In the genomic region with DNA sequence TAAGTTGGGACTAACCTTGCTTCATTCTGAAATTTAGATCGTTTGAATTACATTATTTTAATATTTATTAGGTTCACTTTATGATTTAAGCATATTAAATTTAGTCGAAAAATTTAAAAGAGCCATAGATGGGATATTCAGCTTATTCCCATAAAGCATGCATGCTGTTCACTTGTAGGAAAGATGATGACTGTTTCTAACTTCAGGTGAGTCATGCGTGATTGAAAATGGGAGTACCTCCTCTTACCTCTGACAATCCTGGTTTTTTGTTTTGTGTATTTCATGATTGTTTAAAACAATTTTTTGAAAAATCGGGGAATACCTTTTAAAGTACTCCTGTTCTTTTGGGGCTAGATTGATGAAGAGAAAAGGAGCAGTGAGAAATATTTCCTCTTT, we compare ENCODE assay signal across 8 cellular contexts. TPM values are rescaled to one million over a fixed set of nuclear protein-coding genes. Genes with fewer than 3 reads are reported as not detected.
DNase-seq lines count a peak whose midpoint lies in the region; ATAC-seq and TF ChIP-seq lines count a peak whose summit lies in the region.

No MANE protein-coding gene starts in this region.

- H3K36me3 ChIP-seq in Loucy (ENCODE audit: insufficient read depth, low read length), result peaks cover 5% of the 10 kb centered on the region; the same call in 1 of the 2 replicates

- DNase-seq in CD14-positive monocyte (ENCODE audit: low spot score) (no peak), dermis blood vessel endothelial cell (peak; percentile 28), NCI-H2196 treated with DMSO at 0.1 percent for 48 hours (lab: John Stamatoyannopoulos, UW; ENCODE audit: unreplicated experiment) (no peak), cortex of kidney (lab: John Stamatoyannopoulos, UW) (no peak)
- no peak for DNase-seq in natural killer cell treated with Interleukin-12 subunit alpha and Interleukin-12 subunit beta and Interleukin-15 and Interleukin-18, amount 100 ng/mL, for 72 hours (ENCODE audit: low spot score)

- H3K27me3 ChIP-seq in Loucy (ENCODE audit: insufficient read depth, low read length, poor library complexity, severe bottlenecking), result no peaks in the 10 kb centered on the region

- no peaks in the 10 kb centered on the region for H3K9me3 ChIP-seq in Loucy (ENCODE audit: insufficient read depth, low read depth, low read length)

- H3K9ac ChIP-seq in Loucy (ENCODE audit: low read depth, low read length, poor library complexity, severe bottlenecking), result peak overlapping the region; percentile 98

- H3K9me2 ChIP-seq in Loucy (replicated peaks; ENCODE audit: low read depth, low read length), result no peaks in the 10 kb centered on the region

- H3K4me3 ChIP-seq in Loucy (ENCODE audit: low read length, poor library complexity, severe bottlenecking), result peak overlapping the region; percentile 89

- intact Hi-C loops in CD14-positive monocyte (cut with micrococcal nuclease), result loop anchor here (5.0 kb wide), 2 partner anchors 123 to 128 kb away; partner anchors contain the start of gene BTAF1 (in 1 of the 2)

- no peak overlapping the region for H2AFZ ChIP-seq in Loucy (ENCODE audit: low read length)

- peaks cover 0 to under 1% (median 0%) of the 10 kb centered on the region in 3 donors for H3K27me3 Mint-ChIP-seq in CD14-positive monocyte (ENCODE audit: low read depth in 3 of 3)
- no peaks in the 10 kb centered on the region for H3K27me3 Mint-ChIP-seq in natural killer cell treated with Interleukin-12 subunit alpha and Interleukin-12 subunit beta and Interleukin-15 and Interleukin-18, amount 100 ng/mL, for 72 hours

- H3K27ac Mint-ChIP-seq in CD14-positive monocyte, result peak overlapping the region; percentile 67 to 97 (median 93)
- H3K27ac Mint-ChIP-seq in natural killer cell treated with Interleukin-12 subunit alpha and Interleukin-12 subunit beta and Interleukin-15 and Interleukin-18, amount 100 ng/mL, for 72 hours, result peak overlapping the region; percentile 89 to 98

- no peaks in the 10 kb centered on the region for H3K9me3 Mint-ChIP-seq in CD14-positive monocyte
- H3K9me3 Mint-ChIP-seq in natural killer cell treated with Interleukin-12 subunit alpha and Interleukin-12 subunit beta and Interleukin-15 and Interleukin-18, amount 100 ng/mL, for 72 hours, result no peaks in the 10 kb centered on the region

- peaks cover 59% of the 10 kb centered on the region for H4K20me1 ChIP-seq in Loucy (ENCODE audit: insufficient read depth, low read length, poor library complexity, severe bottlenecking)

- peak overlapping the region; percentile 94 to 98 for H3K4me3 Mint-ChIP-seq in CD14-positive monocyte
- peak overlapping the region; percentile 96 for H3K4me3 Mint-ChIP-seq in natural killer cell treated with Interleukin-12 subunit alpha and Interleukin-12 subunit beta and Interleukin-15 and Interleukin-18, amount 100 ng/mL, for 72 hours

- H3K4me2 ChIP-seq in Loucy (ENCODE audit: low read depth, low read length, poor library complexity, severe bottlenecking), result peak overlapping the region; percentile 95

- TF ChIP-seq CTCF in CD14-positive monocyte (IDR thresholded peaks at IDR 0.05) (no peak), Loucy (conservative IDR thresholded peaks at IDR 0.05; ENCODE audit: low read length) (no peak)

- no peaks in the 10 kb centered on the region for H3F3A ChIP-seq in Loucy (ENCODE audit: low read depth)

- peaks cover 47% of the 10 kb centered on the region for H3K4me1 Mint-ChIP-seq in CD14-positive monocyte
- H3K4me1 Mint-ChIP-seq in natural killer cell treated with Interleukin-12 subunit alpha and Interleukin-12 subunit beta and Interleukin-15 and Interleukin-18, amount 100 ng/mL, for 72 hours (ENCODE audit: low read depth in 2 of 2), result peaks cover 54 to 72% of the 10 kb centered on the region in 2 donors

- peaks cover 75% of the 10 kb centered on the region for H3K79me2 ChIP-seq in Loucy (ENCODE audit: insufficient read depth, low read length)

- peaks cover 18 to 28% of the 10 kb centered on the region in 2 donors for H3K36me3 Mint-ChIP-seq in CD14-positive monocyte
- no peaks in the 10 kb centered on the region for H3K36me3 Mint-ChIP-seq in natural killer cell treated with Interleukin-12 subunit alpha and Interleukin-12 subunit beta and Interleukin-15 and Interleukin-18, amount 100 ng/mL, for 72 hours

- no peak for ATAC-seq in natural killer cell treated with Interleukin-12 subunit alpha and Interleukin-12 subunit beta and Interleukin-15 and Interleukin-18, amount 100 ng/mL, for 72 hours
- no peak for ATAC-seq in HG03432 (IDR thresholded peaks at IDR 0.05; ENCODE audit: unreplicated experiment)
- no peak for ATAC-seq in GM21576 (IDR thresholded peaks at IDR 0.05; ENCODE audit: unreplicated experiment)

- peaks cover 63% of the 10 kb centered on the region for H3K4me1 ChIP-seq in Loucy (ENCODE audit: insufficient read depth, low read length, poor library complexity, severe bottlenecking)

RNA-seq across cellular contexts. Expression of gene TNKS2, which starts 1.4 kb away (rescaled TPM):
- polyA plus RNA-seq in CD14-positive monocyte, result 10 to 100 TPM; 20.7 to 20.9 TPM
- 68.1 and 74.7 TPM in 2 replicates for total RNA-seq in dermis blood vessel endothelial cell
- total RNA-seq in natural killer cell treated with Interleukin-12 subunit alpha and Interleukin-12 subunit beta and Interleukin-15 and Interleukin-18, amount 100 ng/mL, for 72 hours, result 10 to 100 TPM; 22.5 to 31.7 TPM
